Comparison of ENCODE assay signal across 10 cellular contexts in the genomic region with DNA sequence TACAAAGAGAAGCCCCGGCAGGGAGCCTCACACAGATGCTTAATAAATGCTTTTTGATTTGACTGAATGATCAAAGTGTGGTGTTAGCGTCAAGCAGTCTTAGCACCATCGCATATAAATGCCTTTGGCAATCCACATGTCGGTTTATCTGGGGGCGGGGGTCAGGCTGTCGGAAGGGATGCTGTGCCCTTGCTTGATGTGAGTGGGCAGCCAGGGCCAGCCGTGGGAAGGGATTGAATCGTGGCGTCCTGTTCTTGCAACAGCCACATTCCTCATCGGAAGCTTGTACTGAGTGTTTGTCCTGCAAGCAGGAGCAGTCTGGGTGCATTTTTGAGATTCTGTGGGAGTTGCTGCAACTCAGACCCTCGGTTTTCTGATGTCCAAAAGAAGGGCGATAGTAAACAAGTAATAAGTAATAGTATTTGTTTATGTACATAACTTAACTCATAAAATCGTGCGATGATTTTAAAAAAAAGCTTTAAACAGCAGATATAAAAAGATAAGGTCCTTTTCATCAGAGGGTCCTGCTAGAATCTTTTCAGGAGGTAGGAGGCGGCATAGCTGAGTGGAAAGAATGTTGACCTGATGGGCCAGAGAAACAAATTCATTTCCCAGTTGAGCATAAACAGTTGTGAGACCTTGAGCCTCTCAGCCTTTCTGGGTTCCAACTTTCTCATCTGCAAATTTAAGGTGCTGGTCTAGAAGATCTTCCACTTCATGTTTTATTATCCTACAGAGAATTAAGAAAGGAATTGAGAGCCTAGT.
DNase-seq lines count a peak whose midpoint lies in the region; ATAC-seq and TF ChIP-seq lines count a peak whose summit lies in the region.
"Had no signal": no experiment of that assay in that cellular context is flagged by ENCODE, and none has a peak within 500 bp of the region (broad histone marks: within the 10 kb centered on the region; RNA-seq: fewer than 3 reads in every experiment).

No MANE protein-coding gene starts in this region.

- no peak overlapping the region for H3K9ac ChIP-seq in trophoblast cell (ENCODE audit: low read length)

- no peak overlapping the region for H3K4ac ChIP-seq in trophoblast cell (ENCODE audit: low read depth, low read length)

- POLR2A ChIA-PET in activated CD4-positive, alpha-beta memory T cell treated with anti-CD3 and anti-CD28 coated beads, Interleukin-2, amount 10 ng/mL, durations not matched to agents 7 days and 5 days (lab: Charles Lee) = no interaction called here

- H4K8ac ChIP-seq in trophoblast cell (ENCODE audit: low read depth, low read length) = peak overlapping the region; percentile 17

- H3K14ac ChIP-seq in trophoblast cell (ENCODE audit: low read length) = no peak overlapping the region

- no peaks in the 10 kb centered on the region for H3K79me2 ChIP-seq in trophoblast cell (ENCODE audit: control insufficient read depth, insufficient read depth, low read length, poor library complexity)

- H3K36me3 ChIP-seq in ascending aorta = no peaks in the 10 kb centered on the region
- H3K36me3 ChIP-seq in trophoblast cell (ENCODE audit: control insufficient read depth in 1 of 2, insufficient read depth in 2 of 2, low read length in 2 of 2) = no peaks in the 10 kb centered on the region

- H3K23ac ChIP-seq in trophoblast cell (ENCODE audit: low read length) = no peak overlapping the region

- H3K79me1 ChIP-seq in trophoblast cell (ENCODE audit: low read length) = peaks cover 7% of the 10 kb centered on the region

- H4K91ac ChIP-seq in trophoblast cell (ENCODE audit: low read depth, low read length) = peak overlapping the region; percentile 50

- CTCF ChIA-PET in activated CD4-positive, alpha-beta memory T cell treated with anti-CD3 and anti-CD28 coated beads, Interleukin-2, amount 10 ng/mL, durations not matched to agents 7 days and 5 days (lab: Charles Lee) = interaction anchor here (2.1 kb wide), 1 partner anchor 383 kb away, joined by 11 read pairs; no protein-coding TSS in a partner anchor

- H3K36me3 Mint-ChIP-seq in activated CD4-positive, alpha-beta memory T cell treated with anti-CD3 and anti-CD28 coated beads, Interleukin-2, amount 10 ng/mL, durations not matched to agents 7 days and 5 days (ENCODE audit: low read depth) = no peaks in the 10 kb centered on the region
- H3K36me3 Mint-ChIP-seq: CD8-positive, alpha-beta memory T cell had no signal

- peak overlapping the region; percentile 11 to 55 for H3K27ac ChIP-seq in ascending aorta
- H3K27ac ChIP-seq in trophoblast cell (ENCODE audit: low read depth, low read length) = peak overlapping the region; percentile 60
- H3K27ac ChIP-seq: SK-N-MC had no signal

- H3K27me3 Mint-ChIP-seq in activated CD4-positive, alpha-beta memory T cell treated with anti-CD3 and anti-CD28 coated beads, Interleukin-2, amount 10 ng/mL, durations not matched to agents 7 days and 5 days = peaks cover 46% of the 10 kb centered on the region

- H2AK5ac ChIP-seq in trophoblast cell (ENCODE audit: low read length) = no peak overlapping the region

- no peak overlapping the region for H2AFZ ChIP-seq in trophoblast cell (ENCODE audit: insufficient read depth, low read length, poor library complexity)

- TF ChIP-seq CTCF in ascending aorta (IDR thresholded peaks at IDR 0.05) = no peak

- no peaks in the 10 kb centered on the region for H3K27me3 ChIP-seq in ascending aorta
- H3K27me3 ChIP-seq in trophoblast cell (ENCODE audit: insufficient read depth, low read length) = no peaks in the 10 kb centered on the region

- H4K12ac ChIP-seq in trophoblast cell (ENCODE audit: low read depth, low read length) = no peak overlapping the region

- no peak overlapping the region for H3K18ac ChIP-seq in trophoblast cell (ENCODE audit: low read length)

- peak overlapping the region; percentile 79 for H2BK120ac ChIP-seq in trophoblast cell (ENCODE audit: insufficient read depth, low read length, poor library complexity)

- ATAC-seq in left ventricle myocardium superior (peak; percentile 29), GM18909 (IDR thresholded peaks at IDR 0.05; ENCODE audit: poor library complexity, unreplicated experiment) (no peak)

- H3K27ac Mint-ChIP-seq in activated CD4-positive, alpha-beta memory T cell treated with anti-CD3 and anti-CD28 coated beads, Interleukin-2, amount 10 ng/mL, durations not matched to agents 7 days and 5 days = no peak overlapping the region
- H3K27ac Mint-ChIP-seq: CD8-positive, alpha-beta memory T cell had no signal

- peak; percentile 34 for DNase-seq in AG20443 (ENCODE audit: low spot score)
- DNase-seq in ascending aorta (ENCODE audit: low spot score in 2 of 2) = peak in 1 of 2 donors; percentile 67
- DNase-seq in left ventricle myocardium superior = no peak
- DNase-seq in trophoblast cell = peak; percentile 42 to 66
- no peak for DNase-seq in activated CD4-positive, alpha-beta memory T cell treated with anti-CD3 and anti-CD28 coated beads, Interleukin-2, amount 10 ng/mL, durations not matched to agents 7 days and 5 days
- no peak for DNase-seq in NCI-H1092 (lab: John Stamatoyannopoulos, UW)
- no peak for DNase-seq in NCI-H2171 (lab: John Stamatoyannopoulos, UW)
- DNase-seq: CD8-positive, alpha-beta memory T cell had no signal

- H3K4me2 ChIP-seq in trophoblast cell (ENCODE audit: low read length) = peak overlapping the region; percentile 32

- H3K4me1 ChIP-seq in ascending aorta (peaks cover 0 to 25% of the 10 kb centered on the region in 2 donors), trophoblast cell (ENCODE audit: control insufficient read depth in 1 of 2, insufficient read depth in 2 of 2, low read length in 2 of 2) (peaks cover 9 to 10% of the 10 kb centered on the region in 2 experiments)

- H3K9me3 Mint-ChIP-seq in activated CD4-positive, alpha-beta memory T cell treated with anti-CD3 and anti-CD28 coated beads, Interleukin-2, amount 10 ng/mL, durations not matched to agents 7 days and 5 days = no peaks in the 10 kb centered on the region
- H3K9me3 Mint-ChIP-seq: CD8-positive, alpha-beta memory T cell had no signal

- H3K9me3 ChIP-seq in ascending aorta (no peaks in the 10 kb centered on the region), trophoblast cell (ENCODE audit: insufficient read depth, low read depth, low read length) (no peaks in the 10 kb centered on the region)

- no peak overlapping the region for H3K4me3 ChIP-seq in ascending aorta
- H3K4me3 ChIP-seq in trophoblast cell (ENCODE audit: low read depth, low read length) = no peak overlapping the region
- H3K4me3 ChIP-seq: SK-N-MC had no signal

- WGBS in trophoblast cell (ENCODE audit: extremely low coverage, insufficient coverage, insufficient read length) = no CpG with 5 or more reads among the region's 15 CpGs

- peak overlapping the region; percentile 55 for H2BK5ac ChIP-seq in trophoblast cell (ENCODE audit: low read depth, low read length, poor library complexity)

- H3K4me3 Mint-ChIP-seq in activated CD4-positive, alpha-beta memory T cell treated with anti-CD3 and anti-CD28 coated beads, Interleukin-2, amount 10 ng/mL, durations not matched to agents 7 days and 5 days = no peak overlapping the region
- H3K4me3 Mint-ChIP-seq: CD8-positive, alpha-beta memory T cell had no signal

- no peak overlapping the region for H2BK12ac ChIP-seq in trophoblast cell (ENCODE audit: low read length)

- H3K4me1 Mint-ChIP-seq in activated CD4-positive, alpha-beta memory T cell treated with anti-CD3 and anti-CD28 coated beads, Interleukin-2, amount 10 ng/mL, durations not matched to agents 7 days and 5 days = peaks cover 2% of the 10 kb centered on the region

- intact Hi-C loops in ascending aorta (cut with DNase I) = loop anchor here (5.0 kb wide), 4 partner anchors 64 to 319 kb away; partner anchors contain the start of gene SERP2
- intact Hi-C loops in left ventricle myocardium superior (cut with micrococcal nuclease) = loop anchor here (5.0 kb wide), 1 partner anchor 384 kb away; no protein-coding TSS in a partner anchor

Comparison
In these comparisons a context has a peak if more than half of its experiments do, and no peak if none do; other contexts are left out.
1. DNase-seq: peak in AG20443 (single experiment) and trophoblast cell (2 of 2); none in left ventricle myocardium superior (single experiment), activated CD4-positive, alpha-beta memory T cell treated with anti-CD3 and anti-CD28 coated beads, Interleukin-2, amount 10 ng/mL, durations not matched to agents 7 days and 5 days (single experiment), NCI-H1092 (single experiment) and NCI-H2171 (single experiment).